In genomic region chr4:3801931-3802550, GRCh38 we compare ENCODE assay signal across 18 cellular contexts. TPM values are rescaled to one million over a fixed set of nuclear protein-coding genes. Genes with fewer than 3 reads are reported as not detected.
"Had no signal": no experiment of that assay in that cellular context is flagged by ENCODE, and none has a peak within 500 bp of the region (broad histone marks: within the 10 kb centered on the region; RNA-seq: fewer than 3 reads in every experiment).

No MANE protein-coding gene starts in this region.

- H3K27me3 Mint-ChIP-seq: activated CD4-positive, alpha-beta T cell treated with anti-CD3 and anti-CD28 coated beads for 36 hours had no signal

- H3K4me3 Mint-ChIP-seq: activated CD4-positive, alpha-beta T cell treated with anti-CD3 and anti-CD28 coated beads for 36 hours; activated CD8-positive, alpha-beta T cell treated with anti-CD3 and anti-CD28 coated beads for 36 hours; natural killer cell treated with Interleukin-12 subunit alpha and Interleukin-12 subunit beta and Interleukin-15 and Interleukin-18, amount 100 ng/mL, for 72 hours; stimulated activated naive CD8-positive, alpha-beta T cell treated with anti-CD3 and anti-CD28 coated beads, Interleukin-15, Interleukin-2, amounts not matched to agents 100 ng/mL and 50 ng/mL, for 24 hours had no signal

- H3K27me3 ChIP-seq: cardiac muscle cell, testis had no signal

- H3K36me3 ChIP-seq: cardiac muscle cell, heart left ventricle, left ventricle myocardium inferior, upper lobe of right lung had no signal

- ATAC-seq: activated CD4-positive, alpha-beta T cell treated with anti-CD3 and anti-CD28 coated beads for 36 hours; heart left ventricle; upper lobe of right lung had no signal

- H3K27ac ChIP-seq: cardiac muscle cell, coronary artery, heart left ventricle, left ventricle myocardium inferior, testis, upper lobe of right lung had no signal

- DNase-seq: activated CD4-positive, alpha-beta T cell treated with anti-CD3 and anti-CD28 coated beads for 36 hours; activated CD8-positive, alpha-beta memory T cell treated with anti-CD3 and anti-CD28 coated beads, Interleukin-2, amount 50 U/mL, for 4 hours; activated CD8-positive, alpha-beta T cell treated with anti-CD3 and anti-CD28 coated beads for 36 hours; activated naive CD4-positive, alpha-beta T cell; effector CD4-positive, alpha-beta T cell; foreskin melanocyte; islet precursor cell; left ventricle myocardium inferior; mesenchymal stem cell; stimulated activated CD4-positive, alpha-beta T cell treated with anti-CD3 and anti-CD28 coated beads, Interleukin-2, amount 100 ng/mL, for 48 hours; T1000; testis; upper lobe of right lung had no signal

- H3K9me3 ChIP-seq: testis, upper lobe of right lung had no signal

- H3K9me3 Mint-ChIP-seq: activated CD8-positive, alpha-beta T cell treated with anti-CD3 and anti-CD28 coated beads for 36 hours; natural killer cell treated with Interleukin-12 subunit alpha and Interleukin-12 subunit beta and Interleukin-15 and Interleukin-18, amount 100 ng/mL, for 72 hours; stimulated activated naive CD8-positive, alpha-beta T cell treated with anti-CD3 and anti-CD28 coated beads, Interleukin-15, Interleukin-2, amounts not matched to agents 100 ng/mL and 50 ng/mL, for 24 hours had no signal

- H3K4me1 ChIP-seq: heart left ventricle, left ventricle myocardium inferior, testis, upper lobe of right lung had no signal

- H3K27ac Mint-ChIP-seq: activated CD4-positive, alpha-beta T cell treated with anti-CD3 and anti-CD28 coated beads for 36 hours; activated CD8-positive, alpha-beta T cell treated with anti-CD3 and anti-CD28 coated beads for 36 hours; natural killer cell treated with Interleukin-12 subunit alpha and Interleukin-12 subunit beta and Interleukin-15 and Interleukin-18, amount 100 ng/mL, for 72 hours; stimulated activated naive CD8-positive, alpha-beta T cell treated with anti-CD3 and anti-CD28 coated beads, Interleukin-15, Interleukin-2, amounts not matched to agents 100 ng/mL and 50 ng/mL, for 24 hours had no signal

- H3K36me3 Mint-ChIP-seq: natural killer cell treated with Interleukin-12 subunit alpha and Interleukin-12 subunit beta and Interleukin-15 and Interleukin-18, amount 100 ng/mL, for 72 hours had no signal

- H3K4me3 ChIP-seq: cardiac muscle cell, coronary artery, heart left ventricle, left ventricle myocardium inferior, testis, upper lobe of right lung had no signal

- H3K4me1 Mint-ChIP-seq: activated CD4-positive, alpha-beta T cell treated with anti-CD3 and anti-CD28 coated beads for 36 hours had no signal

RNA-seq across cellular contexts. Expression of gene ADRA2C, which starts 35.9 kb away (rescaled TPM):
- total RNA-seq: activated CD4-positive, alpha-beta T cell treated with anti-CD3 and anti-CD28 coated beads for 36 hours; natural killer cell treated with Interleukin-12 subunit alpha and Interleukin-12 subunit beta and Interleukin-15 and Interleukin-18, amount 100 ng/mL, for 72 hours had no signal
